ENCODE assay signal across 8 cellular contexts in the genomic region with DNA sequence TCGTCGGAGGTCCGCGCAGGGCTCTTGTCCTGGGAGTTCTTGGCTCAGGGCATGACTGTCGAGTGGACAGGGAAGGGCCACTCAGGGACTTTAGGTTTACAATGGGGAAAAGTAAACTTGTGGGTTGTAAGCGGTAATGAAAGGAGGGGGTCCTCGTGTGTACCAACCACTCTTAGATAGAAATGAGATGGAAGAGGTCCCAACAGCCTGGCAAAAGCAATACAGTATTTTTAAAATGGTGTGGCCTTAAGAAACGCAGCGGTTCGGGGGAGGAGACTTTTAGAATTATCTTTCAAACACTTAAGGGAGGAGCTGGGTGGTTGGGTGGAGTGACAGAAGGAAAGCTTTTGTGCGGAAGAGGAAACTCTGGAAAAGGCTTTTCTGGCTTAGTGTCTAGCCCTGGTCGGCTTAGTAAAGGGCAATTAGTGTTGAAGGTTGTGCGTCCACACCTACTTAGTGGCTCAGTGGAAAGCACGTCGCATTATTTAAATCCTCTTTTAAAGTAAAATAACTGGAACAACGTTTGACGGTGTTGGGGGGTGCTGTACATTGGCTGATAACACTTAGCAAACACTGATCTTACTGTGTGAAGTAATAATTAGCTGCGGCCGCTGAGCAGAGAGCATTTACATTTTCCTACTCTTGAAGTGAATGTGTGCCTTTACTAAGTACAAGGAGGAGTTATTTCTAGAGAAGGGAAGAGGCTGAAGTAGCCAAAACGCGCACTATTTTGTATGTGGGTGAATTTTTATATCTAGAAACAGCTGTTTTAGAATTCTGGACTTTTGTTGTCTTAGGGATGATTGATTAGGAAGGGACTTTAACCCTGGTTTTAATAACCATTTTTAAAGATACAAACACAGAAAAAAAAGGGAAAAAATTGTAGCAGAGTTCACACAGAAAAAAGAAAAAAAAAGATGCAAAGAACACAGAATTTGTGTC. TPM values are rescaled to one million over a fixed set of nuclear protein-coding genes. Genes with fewer than 3 reads are reported as not detected.
DNase-seq lines count a peak whose midpoint lies in the region; ATAC-seq and TF ChIP-seq lines count a peak whose summit lies in the region.

No MANE protein-coding gene starts in this region.

- H3K27ac Mint-ChIP-seq in central memory CD8-positive, alpha-beta T cell (ENCODE audit: low read depth), result peak overlapping the region; percentile 98

- H3K4me1 Mint-ChIP-seq in central memory CD8-positive, alpha-beta T cell, result peaks cover 56% of the 10 kb centered on the region

- no peaks in the 10 kb centered on the region for H3K27me3 ChIP-seq in kidney epithelial cell (ENCODE audit: control insufficient read depth, insufficient read depth, low read length)

- H3K36me3 Mint-ChIP-seq in central memory CD8-positive, alpha-beta T cell (ENCODE audit: insufficient read depth), result peaks cover 31% of the 10 kb centered on the region

- no peaks in the 10 kb centered on the region for H3K36me3 ChIP-seq in kidney epithelial cell (ENCODE audit: control insufficient read depth, insufficient read depth, low read length)

- no peak for TF ChIP-seq CTCF in kidney epithelial cell (IDR thresholded peaks at IDR 0.05; ENCODE audit: insufficient read depth, low read length, poor library complexity, severe bottlenecking)

- in situ Hi-C loops in ACHN (cut with HindIII; ENCODE audit: low pct_ligation_motif_present, low pct_unique_long_range_greater_than_20kb, low sequenced_read_pairs), result no loop called here

- no peaks in the 10 kb centered on the region for H3K9me3 Mint-ChIP-seq in central memory CD8-positive, alpha-beta T cell

- DNase-seq in ACHN (peak; percentile 89), NCI-H1694 (lab: John Stamatoyannopoulos, UW) (peak; percentile 22), T-helper 9 cell (peak; percentile 16), kidney epithelial cell (ENCODE audit: low read depth) (peak; percentile 64)
- DNase-seq in central memory CD8-positive, alpha-beta T cell (ENCODE audit: low spot score in 2 of 2), result peak in 1 of 2 donors; percentile 45
- DNase-seq in stimulated activated CD4-positive, alpha-beta T cell treated with anti-CD3 and anti-CD28 coated beads, TNF-alpha, amount 100 ng/mL, for 4 hours (ENCODE audit: low read depth in 3 of 3), result peak in 2 of 3 experiments; percentile 2 to 8

- peak overlapping the region; percentile 99 for H3K4me3 Mint-ChIP-seq in central memory CD8-positive, alpha-beta T cell

- H3K27me3 Mint-ChIP-seq in central memory CD8-positive, alpha-beta T cell, result no peaks in the 10 kb centered on the region

- ATAC-seq in GM18498 (IDR thresholded peaks at IDR 0.05; ENCODE audit: unreplicated experiment), result peak; percentile 36
- peak; percentile 45 for ATAC-seq in HG02884 (IDR thresholded peaks at IDR 0.05; ENCODE audit: unreplicated experiment)
- peak; percentile 58 for ATAC-seq in central memory CD8-positive, alpha-beta T cell (replicated peaks; ENCODE audit: extremely low read depth, poor library complexity, severe bottlenecking)

- peak overlapping the region; percentile 83 for H3K4me3 ChIP-seq in kidney epithelial cell (ENCODE audit: low read depth, low read length)

RNA-seq across cellular contexts. Expression of a gene that starts 1.0 kb away (rescaled TPM):
- 127 and 129 TPM in 2 replicates for total RNA-seq in kidney epithelial cell
